In genomic region chr22:37237371-37238268, GRCh38 we compare ENCODE assay signal across 12 cellular contexts. TPM values are rescaled to one million over a fixed set of nuclear protein-coding genes. Genes with fewer than 3 reads are reported as not detected.
DNase-seq lines count a peak whose midpoint lies in the region; ATAC-seq, FAIRE-seq and TF ChIP-seq lines count a peak whose summit lies in the region.
"Had no signal": no experiment of that assay in that cellular context is flagged by ENCODE, and none has a peak within 500 bp of the region (broad histone marks: within the 10 kb centered on the region; RNA-seq: fewer than 3 reads in every experiment).

No MANE protein-coding gene starts in this region.

- no peaks in the 10 kb centered on the region for H3K9me3 Mint-ChIP-seq in stimulated activated naive CD8-positive, alpha-beta T cell treated with anti-CD3 and anti-CD28 coated beads, Interleukin-15, Interleukin-2, amounts not matched to agents 100 ng/mL and 50 ng/mL, for 24 hours
- no peaks in the 10 kb centered on the region for H3K9me3 Mint-ChIP-seq in activated T-helper 1 cell treated with anti-CD3 and anti-CD28 coated beads, Interleukin-12 subunit alpha, Interleukin-12 subunit beta, Interleukin-2, Interleukin-4 antibody, amounts not matched to agents 30 ng/mL and 10 ng/mL and 1 ng/mL, durations not matched to agents 14 hours and 24 hours and 36 hours

- H3K27me3 Mint-ChIP-seq in stimulated activated naive CD8-positive, alpha-beta T cell treated with anti-CD3 and anti-CD28 coated beads, Interleukin-15, Interleukin-2, amounts not matched to agents 100 ng/mL and 50 ng/mL, for 24 hours = no peaks in the 10 kb centered on the region
- no peaks in the 10 kb centered on the region for H3K27me3 Mint-ChIP-seq in activated T-helper 1 cell treated with anti-CD3 and anti-CD28 coated beads, Interleukin-12 subunit alpha, Interleukin-12 subunit beta, Interleukin-2, Interleukin-4 antibody, amounts not matched to agents 30 ng/mL and 10 ng/mL and 1 ng/mL, durations not matched to agents 14 hours and 24 hours and 36 hours (ENCODE audit: insufficient read depth)

- H3K9ac ChIP-seq in kidney (ENCODE audit: low read length in 2 of 2) = no peak overlapping the region

- no peak for ATAC-seq in stimulated activated naive CD8-positive, alpha-beta T cell treated with anti-CD3 and anti-CD28 coated beads, Interleukin-15, Interleukin-2, amounts not matched to agents 100 U/mL and 50 U/mL, for 24 hours
- no peak for ATAC-seq in HG03520 (IDR thresholded peaks at IDR 0.05; ENCODE audit: unreplicated experiment)
- ATAC-seq in heart left ventricle = no peak
- no peak for ATAC-seq in HG03139 (IDR thresholded peaks at IDR 0.05; ENCODE audit: unreplicated experiment)

- H3K36me3 ChIP-seq in kidney (ENCODE audit: control insufficient read depth in 1 of 2, insufficient read depth in 2 of 2, low read length in 2 of 2) (no peaks in the 10 kb centered on the region), heart left ventricle (peaks cover 0 to 44% (median 0%) of the 10 kb centered on the region in 9 donors)
- H3K36me3 ChIP-seq: prostate gland had no signal

- peaks cover 5 to 91% (median 49%) of the 10 kb centered on the region in 9 donors for H3K27me3 ChIP-seq in heart left ventricle

- no peaks in the 10 kb centered on the region for H3K4me1 ChIP-seq in kidney (ENCODE audit: control insufficient read depth in 1 of 2, insufficient read depth in 1 of 2, low read depth in 1 of 2, low read length in 2 of 2)
- H3K4me1 ChIP-seq in heart left ventricle = peaks cover 0 to 82% (median 0%) of the 10 kb centered on the region in 12 donors
- H3K4me1 ChIP-seq: prostate gland had no signal

- H3K4me1 Mint-ChIP-seq in stimulated activated naive CD8-positive, alpha-beta T cell treated with anti-CD3 and anti-CD28 coated beads, Interleukin-15, Interleukin-2, amounts not matched to agents 100 ng/mL and 50 ng/mL, for 24 hours (ENCODE audit: low read depth) = peaks cover 95% of the 10 kb centered on the region
- H3K4me1 Mint-ChIP-seq in activated T-helper 1 cell treated with anti-CD3 and anti-CD28 coated beads, Interleukin-12 subunit alpha, Interleukin-12 subunit beta, Interleukin-2, Interleukin-4 antibody, amounts not matched to agents 30 ng/mL and 10 ng/mL and 1 ng/mL, durations not matched to agents 14 hours and 24 hours and 36 hours (ENCODE audit: low read depth) = peaks cover 98% of the 10 kb centered on the region

- FAIRE-seq in kidney (lab: Jason Lieb, UNC) = no peak
- FAIRE-seq: endometrium had no signal

- intact Hi-C loops in activated T-helper 1 cell treated with anti-CD3 and anti-CD28 coated beads, Interleukin-12 subunit alpha, Interleukin-12 subunit beta, Interleukin-2, Interleukin-4 antibody, amounts not matched to agents 30 ng/mL and 10 ng/mL and 1 ng/mL, durations not matched to agents 14 hours and 24 hours and 36 hours (cut with micrococcal nuclease) = loop anchor here (1.0 to 10.0 kb wide), 3 partner anchors 7 to 1467 kb away; partner anchors contain the start of genes GTPBP1 and JOSD1
- intact Hi-C loops in kidney (cut with DNase I) = no loop called here
- intact Hi-C loops in heart left ventricle (cut with DNase I) = no loop called here

- WGBS in heart left ventricle, 4 donors = 53 to 68% (median 61%) methylated on average over 20 of the region's 20 CpGs

- H3K9me3 ChIP-seq in kidney (ENCODE audit: control insufficient read depth in 1 of 2, low read length in 2 of 2) = no peaks in the 10 kb centered on the region
- no peaks in the 10 kb centered on the region for H3K9me3 ChIP-seq in heart left ventricle
- H3K9me3 ChIP-seq: prostate gland had no signal

- H3K4me3 ChIP-seq in kidney (ENCODE audit: low read length in 2 of 2) = no peak overlapping the region
- peak overlapping the region in 1 of 12 donors; percentile 33 for H3K4me3 ChIP-seq in heart left ventricle
- H3K4me3 ChIP-seq: prostate gland had no signal

- H3K36me3 Mint-ChIP-seq in stimulated activated naive CD8-positive, alpha-beta T cell treated with anti-CD3 and anti-CD28 coated beads, Interleukin-15, Interleukin-2, amounts not matched to agents 100 ng/mL and 50 ng/mL, for 24 hours (ENCODE audit: low read depth) = peaks cover 85% of the 10 kb centered on the region
- peaks cover 83% of the 10 kb centered on the region for H3K36me3 Mint-ChIP-seq in activated T-helper 1 cell treated with anti-CD3 and anti-CD28 coated beads, Interleukin-12 subunit alpha, Interleukin-12 subunit beta, Interleukin-2, Interleukin-4 antibody, amounts not matched to agents 30 ng/mL and 10 ng/mL and 1 ng/mL, durations not matched to agents 14 hours and 24 hours and 36 hours (ENCODE audit: low read depth)

- H3K27ac Mint-ChIP-seq in stimulated activated naive CD8-positive, alpha-beta T cell treated with anti-CD3 and anti-CD28 coated beads, Interleukin-15, Interleukin-2, amounts not matched to agents 100 ng/mL and 50 ng/mL, for 24 hours = peak overlapping the region; percentile 92
- H3K27ac Mint-ChIP-seq in activated T-helper 1 cell treated with anti-CD3 and anti-CD28 coated beads, Interleukin-12 subunit alpha, Interleukin-12 subunit beta, Interleukin-2, Interleukin-4 antibody, amounts not matched to agents 30 ng/mL and 10 ng/mL and 1 ng/mL, durations not matched to agents 14 hours and 24 hours and 36 hours = peak overlapping the region; percentile 99

- H3K4me3 Mint-ChIP-seq in stimulated activated naive CD8-positive, alpha-beta T cell treated with anti-CD3 and anti-CD28 coated beads, Interleukin-15, Interleukin-2, amounts not matched to agents 100 ng/mL and 50 ng/mL, for 24 hours = peak overlapping the region; percentile 95
- H3K4me3 Mint-ChIP-seq in activated T-helper 1 cell treated with anti-CD3 and anti-CD28 coated beads, Interleukin-12 subunit alpha, Interleukin-12 subunit beta, Interleukin-2, Interleukin-4 antibody, amounts not matched to agents 30 ng/mL and 10 ng/mL and 1 ng/mL, durations not matched to agents 14 hours and 24 hours and 36 hours = peak overlapping the region; percentile 99

- no peak for DNase-seq in stimulated activated naive CD8-positive, alpha-beta T cell treated with anti-CD3 and anti-CD28 coated beads, Interleukin-15, Interleukin-2, amounts not matched to agents 100 U/mL and 50 U/mL, for 24 hours
- no peak for DNase-seq in activated T-helper 1 cell treated with anti-CD3 and anti-CD28 coated beads, Interleukin-12 subunit alpha, Interleukin-12 subunit beta, Interleukin-2, Interleukin-4 antibody, amounts not matched to agents 30 ng/mL and 10 ng/mL and 1 ng/mL, durations not matched to agents 14 hours and 24 hours and 36 hours (ENCODE audit: low spot score)
- DNase-seq in kidney (peak; percentile 59), occipital lobe (lab: John Stamatoyannopoulos, UW) (no peak), heart left ventricle (no peak)
- DNase-seq: islet precursor cell, KG1 had no signal

- TF ChIP-seq POLR2A in heart left ventricle (IDR thresholded peaks at IDR 0.05) = no peak

- H3K27ac ChIP-seq in kidney (ENCODE audit: low read depth in 2 of 2, low read length in 2 of 2) (no peak overlapping the region), heart left ventricle (peak overlapping the region in 1 of 12 donors; percentile 49)
- H3K27ac ChIP-seq: prostate gland had no signal

- TF ChIP-seq CTCF in kidney (IDR thresholded peaks at IDR 0.05; ENCODE audit: borderline replicate concordance, extremely low read depth, insufficient read depth) (no peak), heart left ventricle (IDR thresholded peaks at IDR 0.05) (no peak)

RNA-seq across cellular contexts. Expression of gene RAC2, which starts 6.4 kb away (rescaled TPM):
- 592 and 614 TPM in 2 replicates for total RNA-seq in activated T-helper 1 cell treated with anti-CD3 and anti-CD28 coated beads, Interleukin-12 subunit alpha, Interleukin-12 subunit beta, Interleukin-2, Interleukin-4 antibody, amounts not matched to agents 30 ng/mL and 10 ng/mL and 1 ng/mL, durations not matched to agents 14 hours and 24 hours and 36 hours
- total RNA-seq in kidney (38.6 TPM), occipital lobe (not detected), heart left ventricle (10 to 100 TPM in 2 of 9 donors, 1 to 10 TPM in 7; 1.4 to 60.5 (median 3.8) TPM)
- polyA plus RNA-seq in kidney (ENCODE audit: insufficient read depth, low read depth, low replicate concordance) (4.5 TPM), heart left ventricle (1 to 10 TPM; 1.3 to 4.6 TPM)

RNA-seq across cellular contexts. Expression of gene SSTR3, which starts 25.3 kb away (rescaled TPM):
- 2.3 TPM in 2 replicates for total RNA-seq in activated T-helper 1 cell treated with anti-CD3 and anti-CD28 coated beads, Interleukin-12 subunit alpha, Interleukin-12 subunit beta, Interleukin-2, Interleukin-4 antibody, amounts not matched to agents 30 ng/mL and 10 ng/mL and 1 ng/mL, durations not matched to agents 14 hours and 24 hours and 36 hours
- total RNA-seq in kidney (0.13 TPM), occipital lobe (not detected), heart left ventricle (under 1 TPM in 1 of 9 donors, not detected in 8; 0.07 TPM)
- polyA plus RNA-seq in kidney (ENCODE audit: insufficient read depth, low read depth, low replicate concordance) (0.56 TPM), heart left ventricle (not detected)

RNA-seq across cellular contexts. Expression of gene CYTH4, which starts 44.7 kb away (rescaled TPM):
- 49.5 and 57.1 TPM in 2 replicates for total RNA-seq in activated T-helper 1 cell treated with anti-CD3 and anti-CD28 coated beads, Interleukin-12 subunit alpha, Interleukin-12 subunit beta, Interleukin-2, Interleukin-4 antibody, amounts not matched to agents 30 ng/mL and 10 ng/mL and 1 ng/mL, durations not matched to agents 14 hours and 24 hours and 36 hours
- total RNA-seq in kidney = 30.2 TPM
- polyA plus RNA-seq in kidney (ENCODE audit: insufficient read depth, low read depth, low replicate concordance) = 1.9 TPM
- total RNA-seq in occipital lobe = 2.3 TPM
- 10 to 100 TPM in 2 of 9 donors, 1 to 10 TPM in 7; 2.5 to 57.8 (median 4.4) TPM for total RNA-seq in heart left ventricle
- polyA plus RNA-seq in heart left ventricle = 1 to 10 TPM; 2.4 to 2.5 TPM

RNA-seq across cellular contexts. Expression of gene C1QTNF6, which starts 49.6 kb away (rescaled TPM):
- total RNA-seq in activated T-helper 1 cell treated with anti-CD3 and anti-CD28 coated beads, Interleukin-12 subunit alpha, Interleukin-12 subunit beta, Interleukin-2, Interleukin-4 antibody, amounts not matched to agents 30 ng/mL and 10 ng/mL and 1 ng/mL, durations not matched to agents 14 hours and 24 hours and 36 hours = 4.8 and 4.9 TPM in 2 replicates
- 8.0 TPM for total RNA-seq in kidney
- polyA plus RNA-seq in kidney (ENCODE audit: insufficient read depth, low read depth, low replicate concordance) = 3.2 TPM
- 5.3 TPM for total RNA-seq in occipital lobe
- 10 to 100 TPM in 1 of 9 donors, 1 to 10 TPM in 6, under 1 TPM in 2; 0.31 to 11.9 (median 1.4) TPM for total RNA-seq in heart left ventricle
- polyA plus RNA-seq in heart left ventricle = 1 to 10 TPM in 1 of 2 donors, under 1 TPM in 1; 0.99 to 3.0 TPM
